2 cellular contexts compared by ENCODE assay signal in the genomic region with DNA sequence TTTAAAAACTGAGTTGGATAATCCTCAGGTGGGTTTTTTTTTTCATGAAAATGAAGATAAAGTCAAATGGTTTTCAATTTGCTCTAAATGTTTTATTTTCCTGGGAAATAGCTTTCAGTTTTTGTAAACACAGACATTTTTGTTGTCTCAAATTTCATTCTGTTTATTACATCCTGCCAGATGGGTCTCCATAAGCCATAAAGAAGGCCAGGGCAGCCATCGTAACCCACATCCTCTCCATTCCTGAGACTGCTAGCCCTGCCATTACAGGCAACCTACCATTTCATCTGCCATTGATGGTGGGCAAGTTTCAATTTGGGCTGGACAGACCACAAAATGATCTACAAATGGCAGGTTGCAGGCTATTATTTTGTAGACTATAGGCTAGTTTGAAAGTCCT.
TF ChIP-seq lines count a peak whose summit lies in the region.

No MANE protein-coding gene starts in this region.

TF ChIP-seq in GM23338, 12 proteins besides CTCF, POLR2A, EP300 and RAD21 (continued from another document):
- TF ChIP-seq ZNF114 (CRISPR knock-in tag; IDR thresholded peaks at IDR 0.05) = no peak
- TF ChIP-seq, protein P1, sequence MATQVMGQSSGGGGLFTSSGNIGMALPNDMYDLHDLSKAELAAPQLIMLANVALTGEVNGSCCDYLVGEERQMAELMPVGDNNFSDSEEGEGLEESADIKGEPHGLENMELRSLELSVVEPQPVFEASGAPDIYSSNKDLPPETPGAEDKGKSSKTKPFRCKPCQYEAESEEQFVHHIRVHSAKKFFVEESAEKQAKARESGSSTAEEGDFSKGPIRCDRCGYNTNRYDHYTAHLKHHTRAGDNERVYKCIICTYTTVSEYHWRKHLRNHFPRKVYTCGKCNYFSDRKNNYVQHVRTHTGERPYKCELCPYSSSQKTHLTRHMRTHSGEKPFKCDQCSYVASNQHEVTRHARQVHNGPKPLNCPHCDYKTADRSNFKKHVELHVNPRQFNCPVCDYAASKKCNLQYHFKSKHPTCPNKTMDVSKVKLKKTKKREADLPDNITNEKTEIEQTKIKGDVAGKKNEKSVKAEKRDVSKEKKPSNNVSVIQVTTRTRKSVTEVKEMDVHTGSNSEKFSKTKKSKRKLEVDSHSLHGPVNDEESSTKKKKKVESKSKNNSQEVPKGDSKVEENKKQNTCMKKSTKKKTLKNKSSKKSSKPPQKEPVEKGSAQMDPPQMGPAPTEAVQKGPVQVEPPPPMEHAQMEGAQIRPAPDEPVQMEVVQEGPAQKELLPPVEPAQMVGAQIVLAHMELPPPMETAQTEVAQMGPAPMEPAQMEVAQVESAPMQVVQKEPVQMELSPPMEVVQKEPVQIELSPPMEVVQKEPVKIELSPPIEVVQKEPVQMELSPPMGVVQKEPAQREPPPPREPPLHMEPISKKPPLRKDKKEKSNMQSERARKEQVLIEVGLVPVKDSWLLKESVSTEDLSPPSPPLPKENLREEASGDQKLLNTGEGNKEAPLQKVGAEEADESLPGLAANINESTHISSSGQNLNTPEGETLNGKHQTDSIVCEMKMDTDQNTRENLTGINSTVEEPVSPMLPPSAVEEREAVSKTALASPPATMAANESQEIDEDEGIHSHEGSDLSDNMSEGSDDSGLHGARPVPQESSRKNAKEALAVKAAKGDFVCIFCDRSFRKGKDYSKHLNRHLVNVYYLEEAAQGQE (IDR thresholded peaks at IDR 0.05; ENCODE audit: unreplicated experiment) = no peak

TF ChIP-seq in IMR-90, 13 proteins besides CTCF, POLR2A, EP300 and RAD21 (continued from another document):
- no peak for TF ChIP-seq NFE2L2 (IDR thresholded peaks at IDR 0.05; ENCODE audit: low read depth, low read length)
- no peak for TF ChIP-seq BHLHE40 (IDR thresholded peaks at IDR 0.05; ENCODE audit: low read depth, low read length)
- TF ChIP-seq SMC3 (IDR thresholded peaks at IDR 0.05; ENCODE audit: low read depth, low read length) = no peak
- no peak for TF ChIP-seq CEBPB (IDR thresholded peaks at IDR 0.05; ENCODE audit: low read depth, low read length)
- TF ChIP-seq, protein P2, sequence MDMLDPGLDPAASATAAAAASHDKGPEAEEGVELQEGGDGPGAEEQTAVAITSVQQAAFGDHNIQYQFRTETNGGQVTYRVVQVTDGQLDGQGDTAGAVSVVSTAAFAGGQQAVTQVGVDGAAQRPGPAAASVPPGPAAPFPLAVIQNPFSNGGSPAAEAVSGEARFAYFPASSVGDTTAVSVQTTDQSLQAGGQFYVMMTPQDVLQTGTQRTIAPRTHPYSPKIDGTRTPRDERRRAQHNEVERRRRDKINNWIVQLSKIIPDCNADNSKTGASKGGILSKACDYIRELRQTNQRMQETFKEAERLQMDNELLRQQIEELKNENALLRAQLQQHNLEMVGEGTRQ (IDR thresholded peaks at IDR 0.05; ENCODE audit: low read depth, low read length) = no peak
- TF ChIP-seq, protein P3, sequence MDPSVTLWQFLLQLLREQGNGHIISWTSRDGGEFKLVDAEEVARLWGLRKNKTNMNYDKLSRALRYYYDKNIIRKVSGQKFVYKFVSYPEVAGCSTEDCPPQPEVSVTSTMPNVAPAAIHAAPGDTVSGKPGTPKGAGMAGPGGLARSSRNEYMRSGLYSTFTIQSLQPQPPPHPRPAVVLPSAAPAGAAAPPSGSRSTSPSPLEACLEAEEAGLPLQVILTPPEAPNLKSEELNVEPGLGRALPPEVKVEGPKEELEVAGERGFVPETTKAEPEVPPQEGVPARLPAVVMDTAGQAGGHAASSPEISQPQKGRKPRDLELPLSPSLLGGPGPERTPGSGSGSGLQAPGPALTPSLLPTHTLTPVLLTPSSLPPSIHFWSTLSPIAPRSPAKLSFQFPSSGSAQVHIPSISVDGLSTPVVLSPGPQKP (IDR thresholded peaks at IDR 0.05; ENCODE audit: borderline replicate concordance, low read depth, low read length) = no peak
- TF ChIP-seq RCOR1 (IDR thresholded peaks at IDR 0.05; ENCODE audit: insufficient replicate concordance, low read length) = no peak
- TF ChIP-seq RFX5 (IDR thresholded peaks at IDR 0.05; ENCODE audit: low read depth, low read length) = no peak
- no peak for TF ChIP-seq MXI1 (IDR thresholded peaks at IDR 0.05; ENCODE audit: borderline replicate concordance, low read depth, low read length)
- no peak for TF ChIP-seq CHD1 (IDR thresholded peaks at IDR 0.05; ENCODE audit: low read depth, low read length)
- no peak for TF ChIP-seq FOS (IDR thresholded peaks at IDR 0.05; ENCODE audit: low read depth, low read length)
